Comparison of ENCODE assay signal across 29 cellular contexts in genomic region chr18:23314672-23315071, GRCh38.
"Had no signal": no experiment of that assay in that cellular context is flagged by ENCODE, and none has a peak within 500 bp of the region (broad histone marks: within the 10 kb centered on the region; RNA-seq: fewer than 3 reads in every experiment).

No MANE protein-coding gene starts in this region.

- H3K27ac Mint-ChIP-seq: activated CD4-positive, alpha-beta memory T cell treated with anti-CD3 and anti-CD28 coated beads, Interleukin-2, amount 10 ng/mL, durations not matched to agents 7 days and 5 days; activated CD4-positive, alpha-beta T cell treated with anti-CD3 and anti-CD28 coated beads for 36 hours; activated naive CD8-positive, alpha-beta T cell treated with anti-CD3 and anti-CD28 coated beads, Interleukin-2, amount 50 U/mL, for 24 hours; T-cell had no signal

- DNase-seq: activated CD4-positive, alpha-beta memory T cell treated with anti-CD3 and anti-CD28 coated beads, Interleukin-2, amount 10 ng/mL, durations not matched to agents 7 days and 5 days; activated CD4-positive, alpha-beta T cell treated with anti-CD3 and anti-CD28 coated beads for 36 hours; activated CD4-positive, alpha-beta T cell treated with anti-CD3 and anti-CD28 coated beads, Interleukin-2, amount 50 U/mL, for 1 hour; activated effector memory CD4-positive, alpha-beta T cell treated with Interleukin-2 at 50 U/mL for 16 hours; activated naive CD4-positive, alpha-beta T cell; activated naive CD8-positive, alpha-beta T cell treated with anti-CD3 and anti-CD28 coated beads, Interleukin-2, amount 50 U/mL, for 24 hours; activated T-cell treated with anti-CD3 and anti-CD28 coated beads, Interleukin-2, amount 50 U/mL, for 1 hour; amniotic stem cell; brain microvascular endothelial cell; KG1; NCI-H1092; NCI-H1417 treated with DMSO at 0.1 percent for 48 hours; NCI-H1694 treated with DMSO at 0.1 percent for 48 hours; NCI-H2029 treated with DMSO at 0.1 percent for 48 hours; NCI-H345; NCI-H510A; NCI-H526 treated with DMSO at 0.1 percent for 48 hours; NCI-H82; OCI-M1; RPMI8226; T-cell; T-helper 2 cell; T1000 had no signal

- H3K36me3 ChIP-seq: ascending aorta, brain microvascular endothelial cell, cardiac muscle cell had no signal

- ATAC-seq: activated CD4-positive, alpha-beta T cell treated with anti-CD3 and anti-CD28 coated beads for 36 hours; activated naive CD4-positive, alpha-beta T cell treated with anti-CD3 and anti-CD28 coated beads, Interleukin-2, amount 50 U/mL, for 72 hours; activated naive CD8-positive, alpha-beta T cell treated with anti-CD3 and anti-CD28 coated beads, Interleukin-2, amount 50 U/mL, for 24 hours; Panc1; Right ventricle myocardium inferior; T-cell had no signal

- H3K4me3 Mint-ChIP-seq: activated CD4-positive, alpha-beta memory T cell treated with anti-CD3 and anti-CD28 coated beads, Interleukin-2, amount 10 ng/mL, durations not matched to agents 7 days and 5 days; activated CD4-positive, alpha-beta T cell treated with anti-CD3 and anti-CD28 coated beads for 36 hours; activated naive CD8-positive, alpha-beta T cell treated with anti-CD3 and anti-CD28 coated beads, Interleukin-2, amount 50 U/mL, for 24 hours; T-cell had no signal

- H3K4me3 ChIP-seq: ascending aorta, cardiac muscle cell, SK-N-MC had no signal

- H3K27me3 ChIP-seq: ascending aorta, brain microvascular endothelial cell, cardiac muscle cell had no signal

- H3K27ac ChIP-seq: ascending aorta, brain microvascular endothelial cell, cardiac muscle cell, SK-N-MC had no signal

- H3K9me3 ChIP-seq: ascending aorta had no signal

- H3K27me3 Mint-ChIP-seq: activated CD4-positive, alpha-beta memory T cell treated with anti-CD3 and anti-CD28 coated beads, Interleukin-2, amount 10 ng/mL, durations not matched to agents 7 days and 5 days; activated CD4-positive, alpha-beta T cell treated with anti-CD3 and anti-CD28 coated beads for 36 hours; activated naive CD8-positive, alpha-beta T cell treated with anti-CD3 and anti-CD28 coated beads, Interleukin-2, amount 50 U/mL, for 24 hours; T-cell had no signal

- H3K9me3 Mint-ChIP-seq: activated CD4-positive, alpha-beta memory T cell treated with anti-CD3 and anti-CD28 coated beads, Interleukin-2, amount 10 ng/mL, durations not matched to agents 7 days and 5 days; activated naive CD8-positive, alpha-beta T cell treated with anti-CD3 and anti-CD28 coated beads, Interleukin-2, amount 50 U/mL, for 24 hours; T-cell had no signal
